10 cellular contexts compared by ENCODE assay signal in genomic region chr12:3137268-3137761, GRCh38.
DNase-seq lines count a peak whose midpoint lies in the region; ATAC-seq, FAIRE-seq and TF ChIP-seq lines count a peak whose summit lies in the region.
"Had no signal": no experiment of that assay in that cellular context is flagged by ENCODE, and none has a peak within 500 bp of the region (broad histone marks: within the 10 kb centered on the region; RNA-seq: fewer than 3 reads in every experiment).

No MANE protein-coding gene starts in this region.

- peak overlapping the region; percentile 34 for H3K23ac ChIP-seq in neuronal stem cell (ENCODE audit: low read depth, low read length, poor library complexity)

- H3K4ac ChIP-seq in neuronal stem cell (ENCODE audit: low read length), result no peak overlapping the region

- TF ChIP-seq POLR2A in gastroesophageal sphincter (IDR thresholded peaks at IDR 0.05), result no peak

- no peak overlapping the region for H4K91ac ChIP-seq in neuronal stem cell (ENCODE audit: low read depth, low read length, poor library complexity)

- WGBS in gastroesophageal sphincter (ENCODE audit: low coverage in 1 of 2), 2 donors, result 5% methylated on average over 3 of the region's 8 CpGs; no CpG with 5 or more reads in 1 of the 2 donors
- WGBS in neuronal stem cell (ENCODE audit: extremely low coverage in 2 of 2, insufficient read length in 2 of 2, insufficient replicate concordance in 1 of 2), 2 donors, result no CpG with 5 or more reads among the region's 8 CpGs

- H3K18ac ChIP-seq in neuronal stem cell (ENCODE audit: low read length), result peak overlapping the region; percentile 87

- no peak overlapping the region for H2BK5ac ChIP-seq in neuronal stem cell (ENCODE audit: low read length)

- H3K4me1 ChIP-seq in gastroesophageal sphincter, result peaks cover 0 to 58% (median 24%) of the 10 kb centered on the region in 3 donors
- peaks cover 19 to 25% of the 10 kb centered on the region in 2 donors for H3K4me1 ChIP-seq in neuronal stem cell (ENCODE audit: control insufficient read depth in 2 of 2, insufficient read depth in 1 of 2, low read depth in 1 of 2, low read length in 2 of 2)

- no peaks in the 10 kb centered on the region for H3K79me1 ChIP-seq in neuronal stem cell (ENCODE audit: low read depth, low read length)

- H3K4me2 ChIP-seq in neuronal stem cell (ENCODE audit: insufficient read depth, low read length, poor library complexity, severe bottlenecking), result no peak overlapping the region

- no peak overlapping the region for H2BK120ac ChIP-seq in neuronal stem cell (ENCODE audit: low read depth, low read length)

- H2BK12ac ChIP-seq in neuronal stem cell (ENCODE audit: low read length), result no peak overlapping the region

- H2BK15ac ChIP-seq in neuronal stem cell (ENCODE audit: low read length), result peak overlapping the region; percentile 32

- H2AK5ac ChIP-seq in neuronal stem cell (ENCODE audit: low read depth, low read length), result no peak overlapping the region

- H3K27ac ChIP-seq in gastroesophageal sphincter, result peak overlapping the region in 1 of 4 donors; percentile 4
- no peak overlapping the region for H3K27ac ChIP-seq in neuronal stem cell (replicated peaks; ENCODE audit: low read length)
- H3K27ac ChIP-seq in dorsolateral prefrontal cortex, result peak overlapping the region in 2 of 59 donors; percentile 17 to 48

- TF ChIP-seq CTCF in gastroesophageal sphincter (IDR thresholded peaks at IDR 0.05) (no peak), dorsolateral prefrontal cortex (IDR thresholded peaks at IDR 0.05 in 54 of 56, conservative IDR thresholded peaks at IDR 0.05 in 2 of 56; ENCODE audit: low read depth in 1 of 56, partially characterized antibody in 56 of 56) (no peak)

- FAIRE-seq in RCC 7860 (lab: Jason Lieb, UNC), result no peak
- FAIRE-seq: bronchial epithelial cell had no signal

- H4K8ac ChIP-seq in neuronal stem cell (ENCODE audit: low read depth, low read length), result no peak overlapping the region

- TF ChIP-seq EP300 in gastroesophageal sphincter (IDR thresholded peaks at IDR 0.05), result no peak

- no peak overlapping the region for H3K9ac ChIP-seq in neuronal stem cell (ENCODE audit: low read depth, low read length, poor library complexity)

- DNase-seq in EL (peak; percentile 48), RCC 7860 (ENCODE audit: low spot score) (peak; percentile 31), neuronal stem cell (ENCODE audit: low spot score) (no peak), dedifferentiated amniotic fluid mesenchymal stem cell (ENCODE audit: extremely low spot score) (no peak), dorsolateral prefrontal cortex (no peak)
- DNase-seq: RPMI8226 had no signal

- H3K27me3 ChIP-seq in gastroesophageal sphincter, result no peaks in the 10 kb centered on the region
- no peaks in the 10 kb centered on the region for H3K27me3 ChIP-seq in neuronal stem cell (ENCODE audit: control insufficient read depth in 3 of 3, insufficient read depth in 3 of 3, low read depth in 1 of 3, low read length in 3 of 3)
- H3K27me3 ChIP-seq in dorsolateral prefrontal cortex, result peaks cover 0 to 38% (median 0%) of the 10 kb centered on the region in 45 donors

- H3K9me3 ChIP-seq in gastroesophageal sphincter (no peaks in the 10 kb centered on the region), neuronal stem cell (replicated peaks in 1 of 2; ENCODE audit: control insufficient read depth in 2 of 2, insufficient read depth in 1 of 2, low read depth in 1 of 2, low read length in 2 of 2) (peaks cover 0 to 1% of the 10 kb centered on the region in 2 donors)

- peak; percentile 34 for ATAC-seq in gastroesophageal sphincter
- ATAC-seq in HG02885 (IDR thresholded peaks at IDR 0.05; ENCODE audit: poor library complexity, unreplicated experiment), result no peak
- no peak for ATAC-seq in HG02970 (IDR thresholded peaks at IDR 0.05; ENCODE audit: low FRiP score, unreplicated experiment)

- H2AFZ ChIP-seq in neuronal stem cell (ENCODE audit: low read length), result peak overlapping the region; percentile 56

- H3K4me3 ChIP-seq in gastroesophageal sphincter, result no peak overlapping the region
- no peak overlapping the region for H3K4me3 ChIP-seq in neuronal stem cell (ENCODE audit: low read length in 2 of 2)
- no peak overlapping the region for H3K4me3 ChIP-seq in dorsolateral prefrontal cortex

- intact Hi-C loops in dorsolateral prefrontal cortex (cut with DNase I), result loop anchor here (5.0 kb wide), 2 partner anchors 60 to 65 kb away; partner anchors contain the start of gene TSPAN9 (in 1 of the 2)

- H3K36me3 ChIP-seq in gastroesophageal sphincter (no peaks in the 10 kb centered on the region), neuronal stem cell (replicated peaks in 1 of 2; ENCODE audit: control insufficient read depth in 2 of 2, insufficient read depth in 2 of 2, low read length in 2 of 2) (no peaks in the 10 kb centered on the region)

- no peak overlapping the region for H3K14ac ChIP-seq in neuronal stem cell (ENCODE audit: low read length)

Comparison
In these comparisons a context has a peak if more than half of its experiments do, and no peak if none do; other contexts are left out.
1. DNase-seq: peak in EL (single experiment) and RCC 7860 (single experiment); none in neuronal stem cell (single experiment), dedifferentiated amniotic fluid mesenchymal stem cell (single experiment) and dorsolateral prefrontal cortex (0 of 10).